ENCODE assay signal across 8 cellular contexts in the genomic region with DNA sequence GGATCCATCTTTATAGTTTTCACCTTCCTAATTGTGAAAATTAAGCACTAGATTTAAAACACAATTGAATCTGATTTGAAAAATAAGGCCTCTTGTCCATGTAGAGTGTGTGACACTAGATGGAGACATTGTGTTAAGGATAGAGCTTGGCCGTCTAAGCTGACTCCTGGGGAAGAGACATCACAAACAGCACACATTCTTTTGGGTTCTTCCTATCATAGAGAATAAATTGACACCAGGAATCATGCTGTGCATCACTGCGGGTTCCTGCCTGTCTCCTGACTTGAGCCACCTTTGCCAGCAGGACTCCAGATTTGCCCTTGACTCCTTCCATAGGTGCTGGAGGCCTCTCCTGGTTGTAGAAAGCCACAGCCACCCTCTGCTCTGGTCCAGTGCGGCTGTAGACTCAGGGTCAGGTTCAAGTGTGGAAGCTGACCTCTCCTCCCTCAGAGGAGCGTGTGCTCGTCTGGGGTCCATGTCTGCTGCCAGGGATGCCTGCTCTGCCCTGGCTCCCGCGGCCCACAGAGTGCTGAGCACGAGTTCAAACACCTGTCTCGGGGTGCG. TPM values are rescaled to one million over a fixed set of nuclear protein-coding genes. Genes with fewer than 3 reads are reported as not detected.
A peak's percentile ranks its signal among the peaks of the same experiment; 100 is the strongest.
DNase-seq lines count a peak whose midpoint lies in the region; ATAC-seq, FAIRE-seq and TF ChIP-seq lines count a peak whose summit lies in the region.

No MANE protein-coding gene starts in this region.

- intact Hi-C loops in endothelial cell of umbilical vein (cut with micrococcal nuclease) (loop anchor here (1.0 to 5.0 kb wide), 7 partner anchors 112 to 729 kb away; partner anchors contain the start of genes ANKRD33B and DAP), mucosa of descending colon (cut with DNase I, micrococcal nuclease) (loop anchor here (1.0 to 5.0 kb wide), 2 partner anchors 174 kb away; no protein-coding TSS in a partner anchor)

- H3K4me2 ChIP-seq in endothelial cell of umbilical vein (ENCODE audit: insufficient read depth, low read length) = no peak overlapping the region

- BruUV-seq in endothelial cell of umbilical vein (replicated peaks; lab: Mats Ljungman, UMichigan) = no TSS peak

- TF ChIP-seq CTCF in GM12873 (IDR thresholded peaks at IDR 0.05; ENCODE audit: insufficient read depth, low read depth, low read length, missing control alignments) (peak; percentile 75), endothelial cell of umbilical vein (IDR thresholded peaks at IDR 0.05; ENCODE audit: extremely low read depth in 1 of 2, insufficient read depth in 1 of 2, low read depth in 1 of 2, low read length in 2 of 2) (peak; percentile 56 to 67), mucosa of descending colon (IDR thresholded peaks at IDR 0.05) (peak; percentile 46)

- FAIRE-seq in endothelial cell of umbilical vein (lab: Jason Lieb, UNC) = peak; percentile 96

- TF ChIP-seq POLR2A in endothelial cell of umbilical vein (IDR thresholded peaks at IDR 0.05; ENCODE audit: low read depth, low read length) = no peak

- POLR2A ChIA-PET in endothelial cell of umbilical vein (lab: Charles Lee) = interaction anchor here (1.1 kb wide), 1 partner anchor 174 kb away, joined by 3 read pairs; no protein-coding TSS in a partner anchor

- H4K20me1 ChIP-seq in endothelial cell of umbilical vein (replicated peaks; ENCODE audit: control insufficient read depth, extremely low read depth, insufficient read depth, low read length) = no peaks in the 10 kb centered on the region

- H3K79me2 ChIP-seq in endothelial cell of umbilical vein (ENCODE audit: control insufficient read depth, insufficient read depth, low read length) = no peaks in the 10 kb centered on the region

- CTCF ChIA-PET in endothelial cell of umbilical vein (lab: Charles Lee) = interaction anchor here (0.6 to 9.7 kb wide), 49 partner anchors 8 to 1571 kb away, joined by 3 to 283 read pairs (median 4); partner anchors contain the start of gene ANKRD33B

- H3K9me3 ChIP-seq in endothelial cell of umbilical vein (replicated peaks; ENCODE audit: control insufficient read depth, insufficient read depth, low read length) (no peaks in the 10 kb centered on the region), mucosa of descending colon (no peaks in the 10 kb centered on the region)

- H3K27ac ChIP-seq in endothelial cell of umbilical vein (ENCODE audit: insufficient read depth, low read depth, low read length) = no peak overlapping the region

- H3K4me1 ChIP-seq in endothelial cell of umbilical vein (ENCODE audit: control insufficient read depth, extremely low read depth, insufficient read depth, low read length) (peaks cover 10% of the 10 kb centered on the region), mucosa of descending colon (ENCODE audit: low read depth) (peaks cover 4% of the 10 kb centered on the region)

- no peaks in the 10 kb centered on the region for H3K9me1 ChIP-seq in endothelial cell of umbilical vein (replicated peaks; ENCODE audit: control insufficient read depth, extremely low read depth, insufficient read depth, low read length)

- H3K4me3 ChIP-seq in endothelial cell of umbilical vein (replicated peaks in 1 of 3; ENCODE audit: insufficient read depth in 1 of 3, low read depth in 1 of 3, low read length in 3 of 3) = no peak overlapping the region
- no peak overlapping the region for H3K4me3 ChIP-seq in mucosa of descending colon

- no peak overlapping the region for H3K9ac ChIP-seq in endothelial cell of umbilical vein (replicated peaks; ENCODE audit: extremely low read depth, insufficient read depth, low read length)

- dilution Hi-C loops in endothelial cell of umbilical vein (cut with MboI; ENCODE audit: extremely low pct_ligation_motif_present, low sequenced_read_pairs) = loop anchor here (10.0 kb wide), 1 partner anchor 172 kb away; no protein-coding TSS in a partner anchor

- H3K36me3 ChIP-seq in endothelial cell of umbilical vein (ENCODE audit: control insufficient read depth in 2 of 2, extremely low read depth in 1 of 2, insufficient read depth in 2 of 2, low read length in 2 of 2) = no peaks in the 10 kb centered on the region
- no peaks in the 10 kb centered on the region for H3K36me3 ChIP-seq in mucosa of descending colon (ENCODE audit: low read depth)

- ATAC-seq in HG02870 (IDR thresholded peaks at IDR 0.05; ENCODE audit: unreplicated experiment) (peak; percentile 79), SK-N-SH treated with all-trans-retinoic acid at 6 μM for 48 hours (peak; percentile 88), mucosa of descending colon (peak; percentile 83)

- DNase-seq in AG08395 (ENCODE audit: low spot score) = peak; percentile 92
- DNase-seq in NCI-H146 (lab: John Stamatoyannopoulos, UW) = peak; percentile 44
- DNase-seq in endothelial cell of umbilical vein (ENCODE audit: low read depth, low spot score) = peak; percentile 87
- DNase-seq in mucosa of descending colon = peak in 1 of 3 donors; percentile 46
- DNase-seq in GOT3 (lab: John Stamatoyannopoulos, UW) = no peak

- H2AFZ ChIP-seq in endothelial cell of umbilical vein (ENCODE audit: low read depth, low read length) = no peak overlapping the region

- H3K27me3 ChIP-seq in endothelial cell of umbilical vein (ENCODE audit: control insufficient read depth in 2 of 2, insufficient read depth in 2 of 2, low read length in 2 of 2) = no peaks in the 10 kb centered on the region

TF ChIP-seq in SK-N-SH treated with all-trans-retinoic acid at 6 μM for 48 hours, 23 proteins besides CTCF, POLR2A, EP300 and RAD21 (continues in another document):
- TF ChIP-seq RARB (CRISPR knock-in tag; IDR thresholded peaks at IDR 0.05) (no peak), CSDC2 (CRISPR knock-in tag; IDR thresholded peaks at IDR 0.05) (no peak), ZFP3 (CRISPR knock-in tag; IDR thresholded peaks at IDR 0.05) (no peak), TCF4 (CRISPR knock-in tag; IDR thresholded peaks at IDR 0.05; ENCODE audit: borderline replicate concordance) (no peak), ZNF8 (CRISPR knock-in tag; IDR thresholded peaks at IDR 0.05) (no peak), OSR1 (CRISPR knock-in tag; IDR thresholded peaks at IDR 0.05) (no peak), ZNF565 (CRISPR knock-in tag; conservative IDR thresholded peaks at IDR 0.05; ENCODE audit: low read depth) (no peak), ARNTL (CRISPR knock-in tag; IDR thresholded peaks at IDR 0.05; ENCODE audit: borderline replicate concordance, low read depth) (no peak), BACH2 (CRISPR knock-in tag; IDR thresholded peaks at IDR 0.05; ENCODE audit: borderline replicate concordance) (no peak)
- TF ChIP-seq, protein P1, sequence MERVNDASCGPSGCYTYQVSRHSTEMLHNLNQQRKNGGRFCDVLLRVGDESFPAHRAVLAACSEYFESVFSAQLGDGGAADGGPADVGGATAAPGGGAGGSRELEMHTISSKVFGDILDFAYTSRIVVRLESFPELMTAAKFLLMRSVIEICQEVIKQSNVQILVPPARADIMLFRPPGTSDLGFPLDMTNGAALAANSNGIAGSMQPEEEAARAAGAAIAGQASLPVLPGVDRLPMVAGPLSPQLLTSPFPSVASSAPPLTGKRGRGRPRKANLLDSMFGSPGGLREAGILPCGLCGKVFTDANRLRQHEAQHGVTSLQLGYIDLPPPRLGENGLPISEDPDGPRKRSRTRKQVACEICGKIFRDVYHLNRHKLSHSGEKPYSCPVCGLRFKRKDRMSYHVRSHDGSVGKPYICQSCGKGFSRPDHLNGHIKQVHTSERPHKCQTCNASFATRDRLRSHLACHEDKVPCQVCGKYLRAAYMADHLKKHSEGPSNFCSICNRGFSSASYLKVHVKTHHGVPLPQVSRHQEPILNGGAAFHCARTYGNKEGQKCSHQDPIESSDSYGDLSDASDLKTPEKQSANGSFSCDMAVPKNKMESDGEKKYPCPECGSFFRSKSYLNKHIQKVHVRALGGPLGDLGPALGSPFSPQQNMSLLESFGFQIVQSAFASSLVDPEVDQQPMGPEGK (CRISPR knock-in tag; IDR thresholded peaks at IDR 0.05; ENCODE audit: borderline replicate concordance) = no peak

TF ChIP-seq in endothelial cell of umbilical vein, 7 proteins besides CTCF, POLR2A, EP300 and RAD21:
- TF ChIP-seq JUN (IDR thresholded peaks at IDR 0.05; ENCODE audit: borderline replicate concordance, insufficient read depth, insufficient read length, low read depth) = no peak
- TF ChIP-seq MAX (IDR thresholded peaks at IDR 0.05; ENCODE audit: insufficient read depth, insufficient read length) = no peak
- TF ChIP-seq GATA2 (IDR thresholded peaks at IDR 0.05; ENCODE audit: insufficient read depth, insufficient read length, low read depth, low read length) = no peak

RNA-seq across cellular contexts. Expression of gene ROPN1L, which starts 11.2 kb away (rescaled TPM):
- total RNA-seq in endothelial cell of umbilical vein (0.55 and 0.60 TPM in 2 replicates), mucosa of descending colon (not detected)
- 0.13 and 0.30 TPM in 2 replicates for polyA plus RNA-seq in endothelial cell of umbilical vein
- 0.28 and 0.34 TPM in 2 replicates for polyA plus RNA-seq in endothelial cell of umbilical vein (2011; cell fraction: cytosol; rRNA removed)
- 0.48 and 0.70 TPM in 2 replicates for polyA plus RNA-seq in endothelial cell of umbilical vein (2011; cell fraction: nucleus; rRNA removed)
- polyA plus RNA-seq in endothelial cell of umbilical vein (2012) = 0.24 TPM in 1 of 2 replicates, not detected in the other
- 0.74 TPM in 1 of 2 replicates, not detected in the other for polyA minus RNA-seq in endothelial cell of umbilical vein
- not detected for polyA minus RNA-seq in endothelial cell of umbilical vein (2011; cell fraction: cytosol; rRNA and poly(A)+ RNA removed)
- 1.5 and 2.5 TPM in 2 replicates for polyA minus RNA-seq in endothelial cell of umbilical vein (2011; cell fraction: nucleus; rRNA and poly(A)+ RNA removed)
